1 cellular context compared by ENCODE assay signal in genomic region chr19:39542198-39542597, GRCh38.
TF ChIP-seq lines count a peak whose summit lies in the region.

No MANE protein-coding gene starts in this region.

TF ChIP-seq in neural cell, 6 proteins besides CTCF, POLR2A, EP300 and RAD21:
- TF ChIP-seq, protein P1, sequence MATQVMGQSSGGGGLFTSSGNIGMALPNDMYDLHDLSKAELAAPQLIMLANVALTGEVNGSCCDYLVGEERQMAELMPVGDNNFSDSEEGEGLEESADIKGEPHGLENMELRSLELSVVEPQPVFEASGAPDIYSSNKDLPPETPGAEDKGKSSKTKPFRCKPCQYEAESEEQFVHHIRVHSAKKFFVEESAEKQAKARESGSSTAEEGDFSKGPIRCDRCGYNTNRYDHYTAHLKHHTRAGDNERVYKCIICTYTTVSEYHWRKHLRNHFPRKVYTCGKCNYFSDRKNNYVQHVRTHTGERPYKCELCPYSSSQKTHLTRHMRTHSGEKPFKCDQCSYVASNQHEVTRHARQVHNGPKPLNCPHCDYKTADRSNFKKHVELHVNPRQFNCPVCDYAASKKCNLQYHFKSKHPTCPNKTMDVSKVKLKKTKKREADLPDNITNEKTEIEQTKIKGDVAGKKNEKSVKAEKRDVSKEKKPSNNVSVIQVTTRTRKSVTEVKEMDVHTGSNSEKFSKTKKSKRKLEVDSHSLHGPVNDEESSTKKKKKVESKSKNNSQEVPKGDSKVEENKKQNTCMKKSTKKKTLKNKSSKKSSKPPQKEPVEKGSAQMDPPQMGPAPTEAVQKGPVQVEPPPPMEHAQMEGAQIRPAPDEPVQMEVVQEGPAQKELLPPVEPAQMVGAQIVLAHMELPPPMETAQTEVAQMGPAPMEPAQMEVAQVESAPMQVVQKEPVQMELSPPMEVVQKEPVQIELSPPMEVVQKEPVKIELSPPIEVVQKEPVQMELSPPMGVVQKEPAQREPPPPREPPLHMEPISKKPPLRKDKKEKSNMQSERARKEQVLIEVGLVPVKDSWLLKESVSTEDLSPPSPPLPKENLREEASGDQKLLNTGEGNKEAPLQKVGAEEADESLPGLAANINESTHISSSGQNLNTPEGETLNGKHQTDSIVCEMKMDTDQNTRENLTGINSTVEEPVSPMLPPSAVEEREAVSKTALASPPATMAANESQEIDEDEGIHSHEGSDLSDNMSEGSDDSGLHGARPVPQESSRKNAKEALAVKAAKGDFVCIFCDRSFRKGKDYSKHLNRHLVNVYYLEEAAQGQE (IDR thresholded peaks at IDR 0.05; ENCODE audit: borderline replicate concordance), result peak; percentile 49
- no peak for TF ChIP-seq EZH2 (IDR thresholded peaks at IDR 0.05; ENCODE audit: borderline replicate concordance, insufficient read depth, low read length, poor library complexity, severe bottlenecking)
- TF ChIP-seq POLR2AphosphoS5 (IDR thresholded peaks at IDR 0.05), result peak; percentile 54
